Comparison of ENCODE assay signal across 8 cellular contexts in genomic region chr4:86559-87324, GRCh38. TPM values are rescaled to one million over a fixed set of nuclear protein-coding genes. Genes with fewer than 3 reads are reported as not detected.
A peak's percentile ranks its signal among the peaks of the same experiment; 100 is the strongest.
DNase-seq lines count a peak whose midpoint lies in the region; ATAC-seq and TF ChIP-seq lines count a peak whose summit lies in the region.
"Not testable (repeated sequence)": the region's sequence is repeated elsewhere in the genome, so short reads cannot be mapped to it uniquely, and the experiment has no call there.
"Had no signal": no experiment of that assay in that cellular context is flagged by ENCODE, and none has a peak within 500 bp of the region (broad histone marks: within the 10 kb centered on the region; RNA-seq: fewer than 3 reads in every experiment).

No MANE protein-coding gene starts in this region.

- not testable (repeated sequence) for TF ChIP-seq CTCF in GM23338 (conservative IDR thresholded peaks at IDR 0.05; ENCODE audit: low read depth in 2 of 2); coronary artery (IDR thresholded peaks at IDR 0.05); progenitor cell of endocrine pancreas (IDR thresholded peaks at IDR 0.05; ENCODE audit: unreplicated experiment)

- peaks cover 16% of the 10 kb centered on the region for H3K79me2 ChIP-seq in GM23338 (replicated peaks; ENCODE audit: insufficient read depth)

- H3K9me3 ChIP-seq in HUES64 (ENCODE audit: insufficient read depth, low read depth, low read length) (peaks cover 99% of the 10 kb centered on the region), adipocyte (ENCODE audit: control insufficient read depth, low read length) (peaks cover 100% of the 10 kb centered on the region), right cardiac atrium (ENCODE audit: control insufficient read depth, low read length) (peaks cover 10% of the 10 kb centered on the region), muscle layer of duodenum (ENCODE audit: control insufficient read depth in 1 of 2, low read length in 2 of 2) (peaks cover 73 to 83% of the 10 kb centered on the region in 2 donors)

- H3K36me3 Mint-ChIP-seq in GM23338 (ENCODE audit: low read depth) (peaks cover 98% of the 10 kb centered on the region), progenitor cell of endocrine pancreas (ENCODE audit: insufficient read depth) (peaks cover 51% of the 10 kb centered on the region)

- H3K9me2 ChIP-seq in GM23338 (ENCODE audit: insufficient read depth), result not testable (repeated sequence)

- DNase-seq in GM23338 (ENCODE audit: low spot score); adipocyte (ENCODE audit: low read depth); coronary artery (ENCODE audit: low spot score); right cardiac atrium; progenitor cell of endocrine pancreas (ENCODE audit: low spot score, unreplicated experiment): not testable (repeated sequence)

- not testable (repeated sequence) for ATAC-seq in GM23338, right cardiac atrium

- H3K4me3 Mint-ChIP-seq in GM23338; progenitor cell of endocrine pancreas (ENCODE audit: low read depth): not testable (repeated sequence)

- peaks cover 98% of the 10 kb centered on the region for H3K9me3 Mint-ChIP-seq in GM23338
- peaks cover 62% of the 10 kb centered on the region for H3K9me3 Mint-ChIP-seq in progenitor cell of endocrine pancreas (ENCODE audit: low read depth)

- H3K4me1 ChIP-seq in GM23338 (ENCODE audit: insufficient read depth); HUES64 (ENCODE audit: insufficient read depth, low read length); adipocyte (ENCODE audit: control insufficient read depth, insufficient read depth, low read length); right cardiac atrium (ENCODE audit: control insufficient read depth, insufficient read depth, low read length); muscle layer of duodenum (ENCODE audit: control insufficient read depth in 1 of 2, insufficient read depth in 2 of 2, low read length in 2 of 2): not testable (repeated sequence)

- not testable (repeated sequence) for H3F3A ChIP-seq in GM23338 (replicated peaks; ENCODE audit: low read depth)

- H3K27ac Mint-ChIP-seq in GM23338, result not testable (repeated sequence)
- peak overlapping the region; percentile 4 for H3K27ac Mint-ChIP-seq in progenitor cell of endocrine pancreas

- H3K27me3 ChIP-seq in GM23338 (ENCODE audit: insufficient read depth); HUES64 (ENCODE audit: insufficient read depth, low read length); adipocyte (replicated peaks; ENCODE audit: control insufficient read depth, insufficient read depth, low read length); right cardiac atrium (ENCODE audit: control insufficient read depth, insufficient read depth); muscle layer of duodenum (ENCODE audit: low read depth, low read length): not testable (repeated sequence)

- 89% methylated on average over 7 of the region's 7 CpGs for WGBS in HUES64
- WGBS in right cardiac atrium, result 98% methylated on average over 7 of the region's 7 CpGs

- H3K36me3 ChIP-seq in GM23338 (ENCODE audit: insufficient read depth), result peaks cover 91% of the 10 kb centered on the region
- H3K36me3 ChIP-seq in HUES64 (ENCODE audit: insufficient read depth, low read length), result peaks cover 84% of the 10 kb centered on the region
- peaks cover 94% of the 10 kb centered on the region for H3K36me3 ChIP-seq in adipocyte (ENCODE audit: control insufficient read depth, insufficient read depth, low read length, severe bottlenecking)
- H3K36me3 ChIP-seq in muscle layer of duodenum (ENCODE audit: control insufficient read depth in 1 of 2, insufficient read depth in 2 of 2, low read length in 2 of 2), result peaks cover 16 to 76% of the 10 kb centered on the region in 2 donors

- H3K4me1 Mint-ChIP-seq in GM23338; progenitor cell of endocrine pancreas (ENCODE audit: low read depth): not testable (repeated sequence)

- H2AFZ ChIP-seq in GM23338, result not testable (repeated sequence)

- H3K27me3 Mint-ChIP-seq in GM23338 (ENCODE audit: insufficient read depth, low read depth, poor library complexity); progenitor cell of endocrine pancreas: not testable (repeated sequence)

- peak overlapping the region; percentile 11; the same call in 1 of the 2 replicates for H3K4me3 ChIP-seq in GM23338
- 0 out of 2 replicates have a peak overlapping the region, but pooled peaks have one; percentile 16 for H3K4me3 ChIP-seq in HUES64 (ENCODE audit: low read length)
- H3K4me3 ChIP-seq in adipocyte (ENCODE audit: low read length), result peak overlapping the region; percentile 74
- H3K4me3 ChIP-seq in coronary artery, result peak overlapping the region; percentile 10
- H3K4me3 ChIP-seq in right cardiac atrium (ENCODE audit: low read length), result peak overlapping the region; percentile 35
- peak overlapping the region; percentile 46 to 61 for H3K4me3 ChIP-seq in muscle layer of duodenum (ENCODE audit: low read depth in 1 of 2, low read length in 2 of 2)

- not testable (repeated sequence) for H3K9ac ChIP-seq in HUES64 (ENCODE audit: low read depth, low read length); adipocyte (ENCODE audit: low read length)

- H4K20me1 ChIP-seq in GM23338 (replicated peaks; ENCODE audit: insufficient read depth), result not testable (repeated sequence)

- H3K4me2 ChIP-seq in GM23338, result not testable (repeated sequence)

- H3K27ac ChIP-seq in GM23338 (ENCODE audit: low read depth); HUES64 (ENCODE audit: low read depth, low read length); coronary artery; right cardiac atrium (ENCODE audit: low read length); muscle layer of duodenum (ENCODE audit: low read length): not testable (repeated sequence)

- intact Hi-C loops in right cardiac atrium (cut with DNase I), result not testable (repeated sequence)

RNA-seq across cellular contexts. Expression of gene ZNF595, which starts 33.6 kb away (rescaled TPM):
- 31.7 and 32.2 TPM in 2 replicates for total RNA-seq in GM23338 (2014; rRNA removed; shearing (Covaris generic))
- 15.6 and 23.2 TPM in 2 replicates for polyA plus RNA-seq in GM23338 (2016; fragmentation: Nextera tagmentation; extraction: Ambion mirVana)
- 5.9 TPM for polyA plus RNA-seq in HUES64 (2013, experiment 1 of 2)
- polyA plus RNA-seq in HUES64 (2013, experiment 2 of 2), result 7.2 TPM
- 10 to 100 TPM in 2 of 4 donors, 1 to 10 TPM in 2; 8.3 to 21.6 (median 11.8) TPM for total RNA-seq in right cardiac atrium
- 4.4 TPM for polyA plus RNA-seq in right cardiac atrium
- 9.1 and 9.5 TPM in 2 replicates for total RNA-seq in progenitor cell of endocrine pancreas

RNA-seq across cellular contexts. Expression of gene ZNF718, which starts 37.6 kb away (rescaled TPM):
- 29.7 and 35.1 TPM in 2 replicates for total RNA-seq in GM23338 (2014; rRNA removed; shearing (Covaris generic))
- polyA plus RNA-seq in GM23338 (2016; fragmentation: Nextera tagmentation; extraction: Ambion mirVana), result 9.7 and 10.2 TPM in 2 replicates
- 8.9 TPM for polyA plus RNA-seq in HUES64 (2013, experiment 1 of 2)
- 9.0 TPM for polyA plus RNA-seq in HUES64 (2013, experiment 2 of 2)
- 1 to 10 TPM; 3.6 to 7.9 (median 5.0) TPM for total RNA-seq in right cardiac atrium
- polyA plus RNA-seq in right cardiac atrium, result 1.7 TPM
- 9.3 and 10.3 TPM in 2 replicates for total RNA-seq in progenitor cell of endocrine pancreas
- total RNA-seq: A172 had no signal

Comparison
In these comparisons a context has a peak if more than half of its experiments do, and no peak if none do; other contexts are left out.
1. H3K4me3 ChIP-seq: peak in every context shown above with its lines; median percentile 74 in adipocyte; 54 in muscle layer of duodenum; 35 in right cardiac atrium; 16 in HUES64; 11 in GM23338; 10 in coronary artery.